Comparison of ENCODE assay signal across 10 cellular contexts in genomic region chr21:31677047-31677446, GRCh38.
"Had no signal": no experiment of that assay in that cellular context is flagged by ENCODE, and none has a peak within 500 bp of the region (broad histone marks: within the 10 kb centered on the region; RNA-seq: fewer than 3 reads in every experiment).

No MANE protein-coding gene starts in this region.

- FAIRE-seq: H54 had no signal

- DNase-seq: GM23248, GOT3, H9, HFFc6, IMR-90, KBM-7 had no signal

- H2AFZ ChIP-seq: GM23248 had no signal

- ATAC-seq: HCT116 had no signal

- H3K4me3 ChIP-seq: GM23248 had no signal

- H3K9ac ChIP-seq: GM23248, KMS-11 had no signal

- H3K4me2 ChIP-seq: KMS-11 had no signal

- H3K27ac ChIP-seq: GM23248, HL-60, KMS-11 had no signal
